In genomic region chr1:247639381-247639981, GRCh38 we compare ENCODE assay signal across 1 cellular context.
TF ChIP-seq lines count a peak whose summit lies in the region.

No MANE protein-coding gene starts in this region.

TF ChIP-seq in K562, 482 proteins besides CTCF, POLR2A, EP300 and RAD21 (continued from another document):
- TF ChIP-seq GMEB1 (CRISPR knock-in tag; IDR thresholded peaks at IDR 0.05) (peak; percentile 70), TSHZ1 (CRISPR knock-in tag; IDR thresholded peaks at IDR 0.05) (no peak), MGA (IDR thresholded peaks at IDR 0.05) (peak; percentile 79), PHF8 (IDR thresholded peaks at IDR 0.05; ENCODE audit: borderline replicate concordance, low read length) (peak; percentile 33; the same call in 1 of the 2 replicates), EGR1 (conservative IDR thresholded peaks at IDR 0.05) (peak; percentile 33; the same call in 1 of the 2 replicates), E2F3 (CRISPR knock-in tag; IDR thresholded peaks at IDR 0.05) (peak; percentile 94), NR4A1 (CRISPR knock-in tag; IDR thresholded peaks at IDR 0.05) (0 out of 2 replicates have a peak, but pooled peaks have one; percentile 47), NR4A1 (tag; IDR thresholded peaks at IDR 0.05) (peak; percentile 32; the same call in 1 of the 2 replicates), ZNF134 (CRISPR knock-in tag; conservative IDR thresholded peaks at IDR 0.05) (no peak), NFYB (IDR thresholded peaks at IDR 0.05; ENCODE audit: extremely low read depth, insufficient read length) (peak; percentile 2), ZNF146 (CRISPR knock-in tag; IDR thresholded peaks at IDR 0.05; ENCODE audit: unreplicated experiment) (no peak), SIN3B (IDR thresholded peaks at IDR 0.05; ENCODE audit: low read depth) (no peak), ZNF655 (CRISPR knock-in tag; IDR thresholded peaks at IDR 0.05) (no peak), ZNF232 (CRISPR knock-in tag; IDR thresholded peaks at IDR 0.05) (no peak), RB1 (IDR thresholded peaks at IDR 0.05; ENCODE audit: low read depth) (peak; percentile 58; the same call in 1 of the 2 replicates), RREB1 (CRISPR knock-in tag; IDR thresholded peaks at IDR 0.05) (0 out of 2 replicates have a peak, but pooled peaks have one; percentile 74), SOX6 (IDR thresholded peaks at IDR 0.05) (no peak), ZNF76 (CRISPR knock-in tag; IDR thresholded peaks at IDR 0.05; ENCODE audit: borderline replicate concordance) (peak; percentile 61; the same call in 1 of the 2 replicates), CXXC5 (CRISPR knock-in tag; IDR thresholded peaks at IDR 0.05) (peak; percentile 82), GATA2 (CRISPR knock-in tag; IDR thresholded peaks at IDR 0.05) (no peak), ERF (CRISPR knock-in tag; IDR thresholded peaks at IDR 0.05) (no peak), THAP7 (CRISPR knock-in tag; IDR thresholded peaks at IDR 0.05) (no peak), PRMT5 (CRISPR knock-in tag; IDR thresholded peaks at IDR 0.05) (no peak), HMGN3 (IDR thresholded peaks at IDR 0.05; ENCODE audit: borderline replicate concordance, extremely low read depth, insufficient read length, low read depth, low read length) (peak; percentile 63)
